In genomic region chr7:127380479-127380878, GRCh38 we compare ENCODE assay signal across 25 cellular contexts. TPM values are rescaled to one million over a fixed set of nuclear protein-coding genes. Genes with fewer than 3 reads are reported as not detected.
DNase-seq lines count a peak whose midpoint lies in the region; ATAC-seq and TF ChIP-seq lines count a peak whose summit lies in the region.
"Had no signal": no experiment of that assay in that cellular context is flagged by ENCODE, and none has a peak within 500 bp of the region (broad histone marks: within the 10 kb centered on the region; RNA-seq: fewer than 3 reads in every experiment).

No MANE protein-coding gene starts in this region.

- peak overlapping the region; percentile 43 for H3K27ac Mint-ChIP-seq in CD4-positive, alpha-beta T cell
- peak overlapping the region; percentile 51 for H3K27ac Mint-ChIP-seq in memory B cell
- H3K27ac Mint-ChIP-seq: activated CD4-positive, alpha-beta T cell treated with anti-CD3 and anti-CD28 coated beads for 36 hours had no signal

- intact Hi-C loops in CD4-positive, alpha-beta T cell (cut with DNase I, micrococcal nuclease): no loop called here

- no peak overlapping the region for H3K9ac ChIP-seq in DND-41 (ENCODE audit: low read depth, low read length)

- H3K4me1 ChIP-seq in DND-41 (ENCODE audit: insufficient read depth, low read length): peaks cover 4% of the 10 kb centered on the region; the same call in 1 of the 2 replicates
- H3K4me1 ChIP-seq in Peyer's patch: peaks cover 0 to 5% (median 0%) of the 10 kb centered on the region in 4 donors
- H3K4me1 ChIP-seq: breast epithelium had no signal

- H3K4me1 Mint-ChIP-seq in CD4-positive, alpha-beta T cell (ENCODE audit: low read depth): peaks cover 85% of the 10 kb centered on the region
- peaks cover 32% of the 10 kb centered on the region for H3K4me1 Mint-ChIP-seq in memory B cell

- H3K79me2 ChIP-seq in DND-41 (ENCODE audit: insufficient read depth, low read length): peaks cover 93% of the 10 kb centered on the region

- H3K9me3 ChIP-seq in CD4-positive, alpha-beta T cell (ENCODE audit: control insufficient read depth, low read length): no peaks in the 10 kb centered on the region
- H3K9me3 ChIP-seq in DND-41 (ENCODE audit: insufficient read depth, low read length, severe bottlenecking): no peaks in the 10 kb centered on the region
- no peaks in the 10 kb centered on the region for H3K9me3 ChIP-seq in Peyer's patch
- H3K9me3 ChIP-seq: breast epithelium, psoas muscle, transverse colon had no signal

- H3K27me3 Mint-ChIP-seq in CD4-positive, alpha-beta T cell: no peaks in the 10 kb centered on the region
- no peaks in the 10 kb centered on the region for H3K27me3 Mint-ChIP-seq in memory B cell
- H3K27me3 Mint-ChIP-seq: activated CD4-positive, alpha-beta T cell treated with anti-CD3 and anti-CD28 coated beads for 36 hours; stimulated activated naive CD8-positive, alpha-beta T cell treated with anti-CD3 and anti-CD28 coated beads, Interleukin-15, Interleukin-2, amounts not matched to agents 100 ng/mL and 50 ng/mL, for 24 hours had no signal

- no peak overlapping the region for H3K4me3 ChIP-seq in DND-41 (ENCODE audit: low read depth in 1 of 2, low read length in 2 of 2)
- H3K4me3 ChIP-seq in Peyer's patch: no peak overlapping the region
- H3K4me3 ChIP-seq: breast epithelium, psoas muscle, skin epidermis, transverse colon had no signal

- no peaks in the 10 kb centered on the region for H3K9me3 Mint-ChIP-seq in CD4-positive, alpha-beta T cell
- no peaks in the 10 kb centered on the region for H3K9me3 Mint-ChIP-seq in memory B cell
- H3K9me3 Mint-ChIP-seq: stimulated activated naive CD8-positive, alpha-beta T cell treated with anti-CD3 and anti-CD28 coated beads, Interleukin-15, Interleukin-2, amounts not matched to agents 100 ng/mL and 50 ng/mL, for 24 hours had no signal

- H4K20me1 ChIP-seq in DND-41 (ENCODE audit: insufficient read depth, low read length): peaks cover 61% of the 10 kb centered on the region; the same call in 1 of the 2 replicates

- no peak overlapping the region for H3K27ac ChIP-seq in CD4-positive, alpha-beta T cell (ENCODE audit: low read depth, low read length)
- H3K27ac ChIP-seq in DND-41 (ENCODE audit: low read length) (no peak overlapping the region), Peyer's patch (no peak overlapping the region)
- H3K27ac ChIP-seq: breast epithelium, HL-60, psoas muscle, skin epidermis, transverse colon had no signal

- H3K4me3 Mint-ChIP-seq in CD4-positive, alpha-beta T cell: peak overlapping the region; percentile 18
- no peak overlapping the region for H3K4me3 Mint-ChIP-seq in memory B cell
- H3K4me3 Mint-ChIP-seq: activated CD4-positive, alpha-beta T cell treated with anti-CD3 and anti-CD28 coated beads for 36 hours; stimulated activated naive CD8-positive, alpha-beta T cell treated with anti-CD3 and anti-CD28 coated beads, Interleukin-15, Interleukin-2, amounts not matched to agents 100 ng/mL and 50 ng/mL, for 24 hours had no signal

- H3K4me2 ChIP-seq in DND-41 (ENCODE audit: insufficient read depth, low read length): 0 out of 2 replicates have a peak overlapping the region, but pooled peaks have one; percentile 26

- CTCF ChIA-PET in CD4-positive, alpha-beta T cell (lab: Charles Lee): interaction anchor here (1.1 to 1.2 kb wide), 2 partner anchors 33 to 67 kb away, joined by 3 read pairs; no protein-coding TSS in a partner anchor

- no peak for TF ChIP-seq POLR2A in Peyer's patch (IDR thresholded peaks at IDR 0.05)

- DNase-seq in CD4-positive, alpha-beta T cell: no peak
- DNase-seq in DND-41 (no peak), OCI-M1 (lab: John Stamatoyannopoulos, UW) (peak; percentile 48), memory B cell (ENCODE audit: low spot score in 2 of 2) (no peak), AG08396 (ENCODE audit: low spot score) (no peak), Peyer's patch (no peak)
- no peak for DNase-seq in activated CD4-positive, alpha-beta T cell treated with anti-CD3 and anti-CD28 coated beads, Interleukin-2, amount 50 U/mL, for 48 hours
- DNase-seq: activated CD4-positive, alpha-beta T cell treated with anti-CD3 and anti-CD28 coated beads for 36 hours; activated gamma-delta T cell; COR-L47; cortex of kidney; left cardiac atrium; midbrain; NCI-H1048; NCI-H2029; NCI-H446; NK-92 treated with Interleukin-12 subunit alpha and Interleukin-12 subunit beta, amount 100 ng/mL, for 24 hours; psoas muscle; RPMI8226; stimulated activated CD4-positive, alpha-beta T cell treated with anti-CD3 and anti-CD28 coated beads, Interleukin-2, amount 100 ng/mL, for 48 hours; transverse colon had no signal

- peaks cover 76% of the 10 kb centered on the region for H3K36me3 Mint-ChIP-seq in CD4-positive, alpha-beta T cell (ENCODE audit: low read depth)
- H3K36me3 Mint-ChIP-seq in memory B cell: peaks cover 24% of the 10 kb centered on the region

- POLR2A ChIA-PET in CD4-positive, alpha-beta T cell (lab: Charles Lee): interaction anchor here (1.0 to 1.4 kb wide), 2 partner anchors 10 to 12 kb away, joined by 4 to 11 read pairs; partner anchors contain the start of gene ZNF800

- TF ChIP-seq CTCF in CD4-positive, alpha-beta T cell (IDR thresholded peaks at IDR 0.05): no peak
- TF ChIP-seq CTCF in DND-41 (IDR thresholded peaks at IDR 0.05; ENCODE audit: borderline replicate concordance, extremely low read depth, low read length, poor library complexity, severe bottlenecking) (no peak), Peyer's patch (IDR thresholded peaks at IDR 0.05) (no peak)

- H3K27me3 ChIP-seq in CD4-positive, alpha-beta T cell (ENCODE audit: control insufficient read depth, insufficient read depth, low read length): no peaks in the 10 kb centered on the region
- no peaks in the 10 kb centered on the region for H3K27me3 ChIP-seq in DND-41 (ENCODE audit: insufficient read depth, low read length, poor library complexity)
- no peaks in the 10 kb centered on the region for H3K27me3 ChIP-seq in Peyer's patch
- H3K27me3 ChIP-seq: breast epithelium, transverse colon had no signal

- peaks cover 66% of the 10 kb centered on the region for H3K36me3 ChIP-seq in DND-41 (ENCODE audit: insufficient read depth, low read length)
- H3K36me3 ChIP-seq in Peyer's patch: peaks cover 0 to 22% (median 0%) of the 10 kb centered on the region in 3 donors
- H3K36me3 ChIP-seq: breast epithelium had no signal

- H2AFZ ChIP-seq in DND-41 (ENCODE audit: low read depth, low read length): no peak overlapping the region

- ATAC-seq in CD4-positive, alpha-beta T cell (ENCODE audit: poor library complexity): no peak
- ATAC-seq in DND-41 (ENCODE audit: insufficient read depth, low read depth): no peak
- ATAC-seq in memory B cell (ENCODE audit: low read depth): no peak
- ATAC-seq: activated CD4-positive, alpha-beta T cell treated with anti-CD3 and anti-CD28 coated beads for 36 hours; left cardiac atrium; psoas muscle had no signal

RNA-seq across cellular contexts. Expression of gene ZNF800, which starts 12.0 kb away (rescaled TPM):
- 10 to 100 TPM; 73.9 to 78.9 TPM for total RNA-seq in CD4-positive, alpha-beta T cell
- 10 to 100 TPM; 25.9 to 48.1 (median 30.9) TPM for total RNA-seq in Peyer's patch
